1 cellular context compared by ENCODE assay signal in genomic region chr3:10855871-10856662, GRCh38.
TF ChIP-seq lines count a peak whose summit lies in the region.

No MANE protein-coding gene starts in this region.

TF ChIP-seq in WTC11, 78 proteins besides CTCF, POLR2A, EP300 and RAD21 (continued from another document):
- no peak for TF ChIP-seq ATF2 (CRISPR knock-in tag; IDR thresholded peaks at IDR 0.05; ENCODE audit: borderline replicate concordance, low read depth)
- no peak for TF ChIP-seq PRRX2 (CRISPR knock-in tag; IDR thresholded peaks at IDR 0.05)
- TF ChIP-seq ZNF671 (CRISPR knock-in tag; IDR thresholded peaks at IDR 0.05) = no peak
TF ChIP-seq in WTC11: peak in this region for 0.
